ENCODE assay signal across 19 cellular contexts in the genomic region with DNA sequence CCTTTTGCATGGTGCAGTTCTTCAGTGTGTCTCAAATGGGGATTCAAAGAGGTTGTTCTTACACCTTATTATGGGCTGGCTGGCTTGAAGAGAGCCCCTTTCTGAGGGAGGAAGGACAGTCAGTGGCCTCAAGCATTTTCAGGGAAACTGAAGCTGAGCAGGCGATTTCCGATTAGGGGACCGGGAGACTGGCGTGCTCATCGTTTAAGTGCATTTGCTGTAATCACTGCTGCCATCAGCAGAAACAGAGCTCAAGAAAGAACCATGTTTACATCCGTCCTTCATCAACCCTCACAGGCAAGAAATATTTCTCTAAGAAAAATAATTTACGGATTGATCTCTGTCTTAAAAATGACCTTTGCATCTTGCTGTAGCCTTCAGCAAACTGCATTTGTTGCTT. TPM values are rescaled to one million over a fixed set of nuclear protein-coding genes. Genes with fewer than 3 reads are reported as not detected.
A peak's percentile ranks its signal among the peaks of the same experiment; 100 is the strongest.
DNase-seq lines count a peak whose midpoint lies in the region; ATAC-seq and TF ChIP-seq lines count a peak whose summit lies in the region.
"Had no signal": no experiment of that assay in that cellular context is flagged by ENCODE, and none has a peak within 500 bp of the region (broad histone marks: within the 10 kb centered on the region; RNA-seq: fewer than 3 reads in every experiment).

No MANE protein-coding gene starts in this region.

- POLR2A ChIA-PET in A673 (lab: Charles Lee; ENCODE audit: low non-redundant PET) = no interaction called here
- POLR2A ChIA-PET in Panc1 (lab: Charles Lee) = no interaction called here

- CTCF ChIA-PET in A673 (lab: Charles Lee) (no interaction called here), Panc1 (lab: Charles Lee) (no interaction called here)

- no peaks in the 10 kb centered on the region for H3K27me3 Mint-ChIP-seq in activated CD4-positive, alpha-beta T cell treated with anti-CD3 and anti-CD28 coated beads, Interleukin-2, amount 10 ng/mL, durations not matched to agents 24 days and 14 days
- no peaks in the 10 kb centered on the region for H3K27me3 Mint-ChIP-seq in effector memory CD8-positive, alpha-beta T cell
- H3K27me3 Mint-ChIP-seq: CD4-positive, CD25-positive, alpha-beta regulatory T cell had no signal

- H3K9me3 Mint-ChIP-seq in activated CD4-positive, alpha-beta T cell treated with anti-CD3 and anti-CD28 coated beads, Interleukin-2, amount 10 ng/mL, durations not matched to agents 24 days and 14 days = peaks cover 4% of the 10 kb centered on the region
- no peaks in the 10 kb centered on the region for H3K9me3 Mint-ChIP-seq in effector memory CD8-positive, alpha-beta T cell
- H3K9me3 Mint-ChIP-seq: CD4-positive, CD25-positive, alpha-beta regulatory T cell had no signal

- H3K27ac ChIP-seq in A673 (ENCODE audit: low read depth, low read length, poor library complexity, severe bottlenecking) (peak overlapping the region; percentile 42), Panc1 (ENCODE audit: low read length) (no peak overlapping the region)
- H3K27ac ChIP-seq: 22Rv1, SJSA1 had no signal

- H3K4me1 ChIP-seq in A673 (ENCODE audit: insufficient read depth, low read length, poor library complexity, severe bottlenecking) = no peaks in the 10 kb centered on the region
- no peaks in the 10 kb centered on the region for H3K4me1 ChIP-seq in Panc1 (ENCODE audit: control insufficient read depth, insufficient read depth, low read length)
- H3K4me1 ChIP-seq: Caco-2, SJSA1 had no signal

- intact Hi-C loops in activated CD4-positive, alpha-beta T cell treated with anti-CD3 and anti-CD28 coated beads, Interleukin-2, amount 10 ng/mL, durations not matched to agents 24 days and 14 days (cut with micrococcal nuclease) = loop anchor here (10.0 kb wide), 1 partner anchor 1286 kb away; no protein-coding TSS in a partner anchor
- intact Hi-C loops in A673 (cut with micrococcal nuclease; ENCODE audit: unreplicated experiment) = no loop called here
- intact Hi-C loops in Panc1 (cut with micrococcal nuclease; ENCODE audit: unreplicated experiment) = no loop called here

- in situ Hi-C loops in Panc1 (cut with HindIII; ENCODE audit: low pct_unique_long_range_greater_than_20kb, low sequenced_read_pairs) = no loop called here

- H3K4me3 Mint-ChIP-seq in activated CD4-positive, alpha-beta T cell treated with anti-CD3 and anti-CD28 coated beads, Interleukin-2, amount 10 ng/mL, durations not matched to agents 24 days and 14 days = no peak overlapping the region
- peak overlapping the region in 1 of 2 donors; percentile 32 for H3K4me3 Mint-ChIP-seq in effector memory CD8-positive, alpha-beta T cell
- H3K4me3 Mint-ChIP-seq: CD4-positive, CD25-positive, alpha-beta regulatory T cell had no signal

- peaks cover 13% of the 10 kb centered on the region for H3K4me1 Mint-ChIP-seq in activated CD4-positive, alpha-beta T cell treated with anti-CD3 and anti-CD28 coated beads, Interleukin-2, amount 10 ng/mL, durations not matched to agents 24 days and 14 days
- H3K4me1 Mint-ChIP-seq in effector memory CD8-positive, alpha-beta T cell (ENCODE audit: low read depth in 2 of 2) = peaks cover 35 to 47% of the 10 kb centered on the region in 2 donors

- 0 out of 2 replicates have a peak, but pooled peaks have one; percentile 5 for ATAC-seq in Panc1
- ATAC-seq in effector memory CD8-positive, alpha-beta T cell (replicated peaks) = peak; percentile 6

- H3K27me3 ChIP-seq in A673 (replicated peaks; ENCODE audit: insufficient read depth, low read depth, low read length, poor library complexity) (no peaks in the 10 kb centered on the region), Panc1 (ENCODE audit: control insufficient read depth, insufficient read depth, low read length) (no peaks in the 10 kb centered on the region)
- H3K27me3 ChIP-seq: SJSA1 had no signal

- no peak for DNase-seq in activated CD4-positive, alpha-beta T cell treated with anti-CD3 and anti-CD28 coated beads, Interleukin-2, amount 10 ng/mL, durations not matched to agents 24 days and 14 days
- no peak for DNase-seq in activated CD4-positive, alpha-beta T cell treated with anti-CD3 and anti-CD28 coated beads, Interleukin-2, amount 50 U/mL, for 48 hours
- DNase-seq in A673 (ENCODE audit: low spot score) (no peak), Panc1 (ENCODE audit: low read depth, low spot score) (no peak), NCI-H1105 (lab: John Stamatoyannopoulos, UW) (no peak), NCI-H1930 (lab: John Stamatoyannopoulos, UW) (no peak), NCI-H774 (lab: John Stamatoyannopoulos, UW) (no peak)
- DNase-seq in effector memory CD8-positive, alpha-beta T cell = no peak
- DNase-seq: Caco-2; CD4-positive, CD25-positive, alpha-beta regulatory T cell; GF-D8; KG1; MV-4-11; NCI-H1417; NCI-H187; NCI-H226; NCI-H524 had no signal

- BruUV-seq in A673 (replicated peaks; lab: Mats Ljungman, UMichigan) (no TSS peak), Panc1 (replicated peaks; lab: Mats Ljungman, UMichigan) (TSS peak; percentile 20)

- peak overlapping the region; percentile 62 for H3K27ac Mint-ChIP-seq in activated CD4-positive, alpha-beta T cell treated with anti-CD3 and anti-CD28 coated beads, Interleukin-2, amount 10 ng/mL, durations not matched to agents 24 days and 14 days
- H3K27ac Mint-ChIP-seq in effector memory CD8-positive, alpha-beta T cell = peak overlapping the region; percentile 36 to 70
- H3K27ac Mint-ChIP-seq: CD4-positive, CD25-positive, alpha-beta regulatory T cell had no signal

- peaks cover 87% of the 10 kb centered on the region for H3K36me3 ChIP-seq in A673 (ENCODE audit: insufficient read depth, low read length, poor library complexity, severe bottlenecking)
- H3K36me3 ChIP-seq in Panc1 (ENCODE audit: control insufficient read depth, insufficient read depth, low read length) = peaks cover 43% of the 10 kb centered on the region

- peaks cover 73% of the 10 kb centered on the region for H3K36me3 Mint-ChIP-seq in activated CD4-positive, alpha-beta T cell treated with anti-CD3 and anti-CD28 coated beads, Interleukin-2, amount 10 ng/mL, durations not matched to agents 24 days and 14 days (ENCODE audit: low read depth)
- peaks cover 99% of the 10 kb centered on the region for H3K36me3 Mint-ChIP-seq in effector memory CD8-positive, alpha-beta T cell (ENCODE audit: insufficient read depth)

- no peak for TF ChIP-seq CTCF in A673 (conservative IDR thresholded peaks at IDR 0.05; ENCODE audit: low read depth, low read length)
- TF ChIP-seq CTCF in Panc1 (IDR thresholded peaks at IDR 0.05) = no peak

- no peak overlapping the region for H3K4me3 ChIP-seq in A673 (ENCODE audit: low read depth, low read length, poor library complexity, severe bottlenecking)
- no peak overlapping the region for H3K4me3 ChIP-seq in Panc1 (ENCODE audit: low read depth in 2 of 2, low read length in 2 of 2)
- H3K4me3 ChIP-seq: SJSA1 had no signal

- H3K9me3 ChIP-seq in A673 (ENCODE audit: low read depth, low read length, poor library complexity, severe bottlenecking) (no peaks in the 10 kb centered on the region), Panc1 (ENCODE audit: control insufficient read depth, insufficient read depth, low read depth, low read length) (no peaks in the 10 kb centered on the region)
- H3K9me3 ChIP-seq: Caco-2, SJSA1 had no signal

RNA-seq across cellular contexts. Expression of gene DNAJB6, which starts 32.2 kb away (rescaled TPM):
- total RNA-seq in activated CD4-positive, alpha-beta T cell treated with anti-CD3 and anti-CD28 coated beads, Interleukin-2, amount 10 ng/mL, durations not matched to agents 24 days and 14 days = 125 and 128 TPM in 2 replicates
- total RNA-seq in A673 (2021) (133 and 146 TPM in 2 replicates), Panc1 (2021; ENCODE audit: unreplicated experiment) (201 TPM)
- 278 TPM for polyA plus RNA-seq in Panc1 (2012; ENCODE audit: insufficient read length)
